ENCODE assay signal across 2 cellular contexts in the genomic region with DNA sequence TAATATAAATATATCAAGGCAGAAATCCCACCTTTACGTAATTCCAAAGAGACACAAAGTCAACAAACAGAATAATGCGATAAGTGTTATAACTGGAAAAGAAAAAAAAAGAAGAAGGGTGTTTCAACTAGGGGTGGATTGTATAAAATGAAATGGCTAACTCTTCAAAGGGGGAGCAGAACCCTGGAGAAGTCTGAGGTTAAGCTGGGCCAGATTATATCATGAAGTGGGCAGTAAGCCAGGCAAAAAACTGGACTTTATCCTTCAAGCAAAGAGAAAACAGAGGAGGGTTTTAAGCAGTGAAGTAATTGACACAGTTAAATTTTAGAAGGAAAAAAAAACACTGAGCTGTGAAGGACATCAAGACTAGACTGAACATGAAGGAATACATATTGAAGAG.
TF ChIP-seq lines count a peak whose summit lies in the region.

No MANE protein-coding gene starts in this region.

TF ChIP-seq in SK-N-SH, 30 proteins besides CTCF, POLR2A, EP300 and RAD21:
- TF ChIP-seq, protein P1, sequence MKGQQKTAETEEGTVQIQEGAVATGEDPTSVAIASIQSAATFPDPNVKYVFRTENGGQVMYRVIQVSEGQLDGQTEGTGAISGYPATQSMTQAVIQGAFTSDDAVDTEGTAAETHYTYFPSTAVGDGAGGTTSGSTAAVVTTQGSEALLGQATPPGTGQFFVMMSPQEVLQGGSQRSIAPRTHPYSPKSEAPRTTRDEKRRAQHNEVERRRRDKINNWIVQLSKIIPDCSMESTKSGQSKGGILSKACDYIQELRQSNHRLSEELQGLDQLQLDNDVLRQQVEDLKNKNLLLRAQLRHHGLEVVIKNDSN (IDR thresholded peaks at IDR 0.05; ENCODE audit: borderline replicate concordance, low read depth), result no peak
- TF ChIP-seq TCF12 (IDR thresholded peaks at IDR 0.05) (0 out of 2 replicates have a peak, but pooled peaks have one; percentile 22), NFIC (IDR thresholded peaks at IDR 0.05; ENCODE audit: borderline replicate concordance) (0 out of 2 replicates have a peak, but pooled peaks have one; percentile 9), SMC3 (IDR thresholded peaks at IDR 0.05; ENCODE audit: low read depth, low read length) (no peak), YY1 (IDR thresholded peaks at IDR 0.05; ENCODE audit: low read depth) (no peak)

TF ChIP-seq in SK-N-SH treated with all-trans-retinoic acid at 6 μM for 48 hours, 23 proteins besides CTCF, POLR2A, EP300 and RAD21 (continued from another document):
- TF ChIP-seq, protein P2, sequence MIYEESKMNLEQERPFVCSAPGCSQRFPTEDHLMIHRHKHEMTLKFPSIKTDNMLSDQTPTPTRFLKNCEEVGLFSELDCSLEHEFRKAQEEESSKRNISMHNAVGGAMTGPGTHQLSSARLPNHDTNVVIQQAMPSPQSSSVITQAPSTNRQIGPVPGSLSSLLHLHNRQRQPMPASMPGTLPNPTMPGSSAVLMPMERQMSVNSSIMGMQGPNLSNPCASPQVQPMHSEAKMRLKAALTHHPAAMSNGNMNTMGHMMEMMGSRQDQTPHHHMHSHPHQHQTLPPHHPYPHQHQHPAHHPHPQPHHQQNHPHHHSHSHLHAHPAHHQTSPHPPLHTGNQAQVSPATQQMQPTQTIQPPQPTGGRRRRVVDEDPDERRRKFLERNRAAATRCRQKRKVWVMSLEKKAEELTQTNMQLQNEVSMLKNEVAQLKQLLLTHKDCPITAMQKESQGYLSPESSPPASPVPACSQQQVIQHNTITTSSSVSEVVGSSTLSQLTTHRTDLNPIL (CRISPR knock-in tag; IDR thresholded peaks at IDR 0.05; ENCODE audit: low read depth), result no peak
- TF ChIP-seq ZNF8 (CRISPR knock-in tag; IDR thresholded peaks at IDR 0.05) (no peak), SNAI2 (CRISPR knock-in tag; IDR thresholded peaks at IDR 0.05) (no peak), ARNTL (CRISPR knock-in tag; IDR thresholded peaks at IDR 0.05; ENCODE audit: borderline replicate concordance, low read depth) (no peak), ISL1 (CRISPR knock-in tag; IDR thresholded peaks at IDR 0.05) (no peak), BACH2 (CRISPR knock-in tag; IDR thresholded peaks at IDR 0.05; ENCODE audit: borderline replicate concordance) (no peak), GLIS3 (CRISPR knock-in tag; IDR thresholded peaks at IDR 0.05) (no peak)
- TF ChIP-seq, protein P3, sequence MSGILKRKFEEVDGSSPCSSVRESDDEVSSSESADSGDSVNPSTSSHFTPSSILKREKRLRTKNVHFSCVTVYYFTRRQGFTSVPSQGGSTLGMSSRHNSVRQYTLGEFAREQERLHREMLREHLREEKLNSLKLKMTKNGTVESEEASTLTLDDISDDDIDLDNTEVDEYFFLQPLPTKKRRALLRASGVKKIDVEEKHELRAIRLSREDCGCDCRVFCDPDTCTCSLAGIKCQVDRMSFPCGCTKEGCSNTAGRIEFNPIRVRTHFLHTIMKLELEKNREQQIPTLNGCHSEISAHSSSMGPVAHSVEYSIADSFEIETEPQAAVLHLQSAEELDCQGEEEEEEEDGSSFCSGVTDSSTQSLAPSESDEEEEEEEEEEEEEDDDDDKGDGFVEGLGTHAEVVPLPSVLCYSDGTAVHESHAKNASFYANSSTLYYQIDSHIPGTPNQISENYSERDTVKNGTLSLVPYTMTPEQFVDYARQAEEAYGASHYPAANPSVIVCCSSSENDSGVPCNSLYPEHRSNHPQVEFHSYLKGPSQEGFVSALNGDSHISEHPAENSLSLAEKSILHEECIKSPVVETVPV (CRISPR knock-in tag; IDR thresholded peaks at IDR 0.05), result no peak
- TF ChIP-seq, protein P4, sequence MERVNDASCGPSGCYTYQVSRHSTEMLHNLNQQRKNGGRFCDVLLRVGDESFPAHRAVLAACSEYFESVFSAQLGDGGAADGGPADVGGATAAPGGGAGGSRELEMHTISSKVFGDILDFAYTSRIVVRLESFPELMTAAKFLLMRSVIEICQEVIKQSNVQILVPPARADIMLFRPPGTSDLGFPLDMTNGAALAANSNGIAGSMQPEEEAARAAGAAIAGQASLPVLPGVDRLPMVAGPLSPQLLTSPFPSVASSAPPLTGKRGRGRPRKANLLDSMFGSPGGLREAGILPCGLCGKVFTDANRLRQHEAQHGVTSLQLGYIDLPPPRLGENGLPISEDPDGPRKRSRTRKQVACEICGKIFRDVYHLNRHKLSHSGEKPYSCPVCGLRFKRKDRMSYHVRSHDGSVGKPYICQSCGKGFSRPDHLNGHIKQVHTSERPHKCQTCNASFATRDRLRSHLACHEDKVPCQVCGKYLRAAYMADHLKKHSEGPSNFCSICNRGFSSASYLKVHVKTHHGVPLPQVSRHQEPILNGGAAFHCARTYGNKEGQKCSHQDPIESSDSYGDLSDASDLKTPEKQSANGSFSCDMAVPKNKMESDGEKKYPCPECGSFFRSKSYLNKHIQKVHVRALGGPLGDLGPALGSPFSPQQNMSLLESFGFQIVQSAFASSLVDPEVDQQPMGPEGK (CRISPR knock-in tag; IDR thresholded peaks at IDR 0.05; ENCODE audit: borderline replicate concordance), result no peak
